Comparison of ENCODE assay signal across 1 cellular context in the genomic region with DNA sequence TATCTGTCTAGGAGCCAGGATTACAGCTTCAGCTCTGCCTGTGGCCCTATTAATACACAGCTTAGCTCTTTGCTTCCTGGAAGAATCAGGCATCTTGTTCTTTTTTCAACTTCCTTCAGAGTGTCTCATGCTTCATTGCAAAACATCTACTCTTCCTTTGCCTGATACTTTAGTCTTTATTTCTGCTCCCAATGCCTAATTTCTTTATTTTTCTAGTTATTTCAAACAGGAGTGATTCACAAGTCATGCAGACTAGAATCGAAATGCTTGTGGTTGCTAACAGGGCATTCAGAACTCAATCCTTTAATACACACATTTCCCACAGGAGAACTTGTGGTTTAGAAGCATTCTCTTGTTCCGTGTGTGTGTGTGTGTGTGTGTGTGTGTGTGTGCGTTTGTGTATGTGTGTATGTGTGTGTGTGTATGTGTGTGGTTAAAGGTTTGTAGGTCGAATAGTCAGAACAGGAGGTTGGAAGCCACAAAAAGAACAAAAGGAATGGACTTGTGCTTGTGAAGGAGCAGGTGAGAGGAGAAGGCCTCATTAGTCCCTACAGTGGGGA.
TF ChIP-seq lines count a peak whose summit lies in the region.

No MANE protein-coding gene starts in this region.

TF ChIP-seq in GM12878, 131 proteins besides CTCF, POLR2A, EP300 and RAD21 (continued from another document):
- TF ChIP-seq CUX1 (IDR thresholded peaks at IDR 0.05; ENCODE audit: insufficient replicate concordance, low read depth, low read length) (peak; percentile 45), JUND (IDR thresholded peaks at IDR 0.05; ENCODE audit: low read depth, low read length) (peak; percentile 72; the same call in 1 of the 2 replicates), EZH2 (IDR thresholded peaks at IDR 0.05; ENCODE audit: borderline replicate concordance, control insufficient read depth, low read depth, low read length) (0 out of 2 replicates have a peak, but pooled peaks have one; percentile 39), RCOR1 (conservative IDR thresholded peaks at IDR 0.05; ENCODE audit: low read depth, low read length) (0 out of 2 replicates have a peak, but pooled peaks have one; percentile 83), SUZ12 (IDR thresholded peaks at IDR 0.05; ENCODE audit: unreplicated experiment) (no peak), NFIC (IDR thresholded peaks at IDR 0.05; ENCODE audit: low read depth, low read length) (peak; percentile 89), IKZF2 (IDR thresholded peaks at IDR 0.05) (peak; percentile 100), CREM (IDR thresholded peaks at IDR 0.05; ENCODE audit: low read depth) (peak; percentile 69), IKZF1 (conservative IDR thresholded peaks at IDR 0.05) (peak; percentile 98), ATF3 (IDR thresholded peaks at IDR 0.05; ENCODE audit: borderline replicate concordance, extremely low read depth, low read depth, low read length) (no peak), GABPA (IDR thresholded peaks at IDR 0.05; ENCODE audit: low read depth) (peak; percentile 76), RELB (IDR thresholded peaks at IDR 0.05; ENCODE audit: low read depth) (peak; percentile 94), NRF1 (conservative IDR thresholded peaks at IDR 0.05; ENCODE audit: low read depth, low read length) (no peak), E4F1 (IDR thresholded peaks at IDR 0.05; ENCODE audit: borderline replicate concordance, partially characterized antibody) (no peak)
